14 cellular contexts compared by ENCODE assay signal in the genomic region with DNA sequence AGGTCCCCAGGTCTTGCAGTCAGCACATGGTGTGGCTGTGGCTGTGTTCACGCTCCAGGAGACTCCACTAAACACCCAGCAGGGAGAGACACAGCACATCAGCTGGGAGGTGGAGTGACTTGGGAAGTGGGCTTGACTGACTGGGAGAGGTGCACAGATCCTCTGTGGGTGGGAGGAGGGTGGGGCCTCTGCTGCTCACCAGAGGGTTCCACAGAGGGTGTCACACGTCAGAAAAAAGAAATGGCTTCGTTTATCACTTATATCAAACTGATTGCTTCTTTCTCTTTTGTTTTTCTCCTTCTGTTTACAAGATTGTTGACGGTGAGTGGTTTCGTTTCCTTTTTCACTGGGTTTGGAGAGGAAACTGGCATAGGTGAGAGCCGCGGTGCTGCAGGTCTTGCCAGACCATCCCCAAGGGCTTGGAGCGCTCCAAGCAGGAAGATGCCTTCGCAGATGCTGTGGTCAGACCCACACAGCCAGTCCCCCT. TPM values are rescaled to one million over a fixed set of nuclear protein-coding genes. Genes with fewer than 3 reads are reported as not detected.
DNase-seq lines count a peak whose midpoint lies in the region; ATAC-seq and TF ChIP-seq lines count a peak whose summit lies in the region.
"Had no signal": no experiment of that assay in that cellular context is flagged by ENCODE, and none has a peak within 500 bp of the region (broad histone marks: within the 10 kb centered on the region; RNA-seq: fewer than 3 reads in every experiment).

No MANE protein-coding gene starts in this region.

- H3K36me3 Mint-ChIP-seq in T-cell = peaks cover 47% of the 10 kb centered on the region

- H3K9me3 Mint-ChIP-seq in T-cell = no peaks in the 10 kb centered on the region
- H3K9me3 Mint-ChIP-seq: activated naive CD4-positive, alpha-beta T cell treated with anti-CD3 and anti-CD28 coated beads, Interleukin-2, amount 50 U/mL, for 24 hours had no signal

- POLR2A ChIA-PET in T-cell (lab: Charles Lee) = no interaction called here

- H3K4me3 Mint-ChIP-seq in T-cell = no peak overlapping the region
- H3K4me3 Mint-ChIP-seq: activated naive CD4-positive, alpha-beta T cell treated with anti-CD3 and anti-CD28 coated beads, Interleukin-2, amount 50 U/mL, for 24 hours had no signal

- H3K27me3 ChIP-seq in GM06990 (replicated peaks; ENCODE audit: control insufficient read depth, insufficient read depth, low read length) = no peaks in the 10 kb centered on the region
- H3K27me3 ChIP-seq: esophagus squamous epithelium, neutrophil, right atrium auricular region, vagina had no signal

- H3K27me3 Mint-ChIP-seq in T-cell = no peaks in the 10 kb centered on the region
- H3K27me3 Mint-ChIP-seq: activated naive CD4-positive, alpha-beta T cell treated with anti-CD3 and anti-CD28 coated beads, Interleukin-2, amount 50 U/mL, for 24 hours had no signal

- TF ChIP-seq CTCF in GM06990 (IDR thresholded peaks at IDR 0.05; ENCODE audit: insufficient read depth, low read length, poor library complexity, severe bottlenecking) = no peak

- H3K4me3 ChIP-seq in GM06990 (replicated peaks; ENCODE audit: low read depth, low read length) = no peak overlapping the region
- H3K4me3 ChIP-seq: esophagus squamous epithelium, right atrium auricular region, vagina had no signal

- DNase-seq in Ammon's horn (ENCODE audit: low spot score) (peak; percentile 59), GM06990 (ENCODE audit: extremely low read depth, insufficient read length) (peak; percentile 45), T-cell (peak in 2 of 34 experiments; percentile 2 to 4), iPS-NIHi7 (ENCODE audit: extremely low spot score) (peak; percentile 12), NCI-H345 treated with DMSO at 0.1 percent for 48 hours (lab: John Stamatoyannopoulos, UW; ENCODE audit: unreplicated experiment) (no peak), activated gamma-delta T cell treated with Interleukin-2 at 50 U/mL for 16 hours (no peak), mucosa of gallbladder (ENCODE audit: low spot score) (no peak)
- DNase-seq: esophagus squamous epithelium, KG1 had no signal

- CTCF ChIA-PET in T-cell (lab: Charles Lee) = interaction anchor here in 1 of 2 donors (0.9 kb wide), 1 partner anchor 22 kb away, joined by 3 read pairs; no protein-coding TSS in a partner anchor

- H3K27ac Mint-ChIP-seq in T-cell = peak overlapping the region; percentile 63 to 66
- H3K27ac Mint-ChIP-seq: activated naive CD4-positive, alpha-beta T cell treated with anti-CD3 and anti-CD28 coated beads, Interleukin-2, amount 50 U/mL, for 24 hours had no signal

- H3K36me3 ChIP-seq in GM06990 (ENCODE audit: control insufficient read depth, insufficient read depth, low read length) = peaks cover 42% of the 10 kb centered on the region

- ATAC-seq in T-cell (replicated peaks in 1 of 4) (peak in 3 of 4 experiments; percentile 37 to 54 (median 38)), GM19397 (IDR thresholded peaks at IDR 0.05; ENCODE audit: unreplicated experiment) (no peak)

- H3K4me1 Mint-ChIP-seq in T-cell = peaks cover 8 to 22% (median 16%) of the 10 kb centered on the region in 3 donors

RNA-seq across cellular contexts. Expression of a gene that starts 24.8 kb away (rescaled TPM):
- total RNA-seq in T-cell (10 to 100 TPM; 41.6 to 46.8 (median 45.2) TPM), mucosa of gallbladder (31.4 TPM)

RNA-seq across cellular contexts. Expression of a gene that starts 42.8 kb away (rescaled TPM):
- total RNA-seq in T-cell (100 to 1,000 TPM in 4 of 5 donors, 10 to 100 TPM in 1; 89.2 to 107 (median 104) TPM), mucosa of gallbladder (52.3 TPM)

Comparison
In these comparisons a context has a peak if more than half of its experiments do, and no peak if none do; other contexts are left out.
1. DNase-seq: peak in Ammon's horn (single experiment), GM06990 (single experiment) and iPS-NIHi7 (single experiment); none in NCI-H345 treated with DMSO at 0.1 percent for 48 hours (single experiment), activated gamma-delta T cell treated with Interleukin-2 at 50 U/mL for 16 hours (single experiment) and mucosa of gallbladder (single experiment).